ENCODE assay signal across 17 cellular contexts in the genomic region with DNA sequence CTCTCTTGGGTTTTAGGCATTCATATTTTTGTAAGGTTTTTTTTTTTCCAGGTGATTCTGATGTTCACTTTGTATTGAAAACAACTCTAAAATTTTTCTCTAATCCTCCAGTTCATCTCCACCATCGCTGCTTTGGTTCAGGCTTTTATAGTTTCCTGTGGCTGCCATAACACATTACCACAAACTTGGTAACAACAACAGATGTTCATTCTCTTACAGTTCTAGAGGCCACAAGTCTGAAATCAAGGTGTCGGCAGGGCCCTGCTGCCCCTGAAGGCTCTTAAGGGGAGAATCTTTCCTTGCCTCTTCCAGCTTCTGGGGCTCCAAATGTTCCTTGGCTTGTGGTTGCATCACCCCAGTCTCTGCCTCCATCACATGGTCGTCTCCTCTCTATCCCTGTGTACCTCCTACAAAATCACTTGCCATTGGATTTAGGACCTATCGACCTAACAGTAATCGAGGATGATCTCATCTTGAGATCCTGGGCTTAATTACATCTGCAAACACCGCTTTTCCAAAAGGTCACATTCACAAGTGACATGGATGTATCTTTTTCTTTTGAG. TPM values are rescaled to one million over a fixed set of nuclear protein-coding genes. Genes with fewer than 3 reads are reported as not detected.
DNase-seq lines count a peak whose midpoint lies in the region; ATAC-seq, FAIRE-seq and TF ChIP-seq lines count a peak whose summit lies in the region.
"Had no signal": no experiment of that assay in that cellular context is flagged by ENCODE, and none has a peak within 500 bp of the region (broad histone marks: within the 10 kb centered on the region; RNA-seq: fewer than 3 reads in every experiment).

No MANE protein-coding gene starts in this region.

- H3K27ac ChIP-seq in astrocyte (ENCODE audit: low read depth, low read length) (peak overlapping the region; percentile 68), right cardiac atrium (ENCODE audit: low read length) (no peak overlapping the region)
- H3K27ac ChIP-seq: hepatocyte, WERI-Rb-1 had no signal

- H4K20me1 ChIP-seq in astrocyte (ENCODE audit: insufficient read depth, low read length): no peaks in the 10 kb centered on the region

- H3K4me2 ChIP-seq in astrocyte (ENCODE audit: low read length): peak overlapping the region; percentile 70
- H3K4me2 ChIP-seq: hepatocyte, SK-N-SH had no signal

- CTCF ChIA-PET in activated CD4-positive, alpha-beta memory T cell treated with anti-CD3 and anti-CD28 coated beads, Interleukin-2, amount 10 ng/mL, durations not matched to agents 7 days and 5 days (lab: Charles Lee): no interaction called here
- CTCF ChIA-PET in activated CD4-positive, alpha-beta memory T cell treated with anti-CD3 and anti-CD28 coated beads for 36 hours (lab: Charles Lee): no interaction called here

- no peaks in the 10 kb centered on the region for H3K27me3 Mint-ChIP-seq in activated CD4-positive, alpha-beta memory T cell treated with anti-CD3 and anti-CD28 coated beads, Interleukin-2, amount 10 ng/mL, durations not matched to agents 7 days and 5 days
- no peaks in the 10 kb centered on the region for H3K27me3 Mint-ChIP-seq in activated CD4-positive, alpha-beta memory T cell treated with anti-CD3 and anti-CD28 coated beads for 36 hours
- H3K27me3 Mint-ChIP-seq in astrocyte (ENCODE audit: low read depth, unreplicated experiment): no peaks in the 10 kb centered on the region

- H3K4me1 Mint-ChIP-seq in activated CD4-positive, alpha-beta memory T cell treated with anti-CD3 and anti-CD28 coated beads, Interleukin-2, amount 10 ng/mL, durations not matched to agents 7 days and 5 days: peaks cover 31% of the 10 kb centered on the region
- H3K4me1 Mint-ChIP-seq in activated CD4-positive, alpha-beta memory T cell treated with anti-CD3 and anti-CD28 coated beads for 36 hours (ENCODE audit: low read depth): peaks cover 39% of the 10 kb centered on the region
- H3K4me1 Mint-ChIP-seq in astrocyte (ENCODE audit: low read depth, unreplicated experiment): peaks cover 18% of the 10 kb centered on the region
- H3K4me1 Mint-ChIP-seq in stimulated activated effector memory CD8-positive, alpha-beta T cell treated with anti-CD3 and anti-CD28 coated beads, Interleukin-12 subunit alpha, Interleukin-12 subunit beta, amount 100 ng/mL, for 72 hours: peaks cover 43% of the 10 kb centered on the region

- peak overlapping the region; percentile 73 for H3K27ac Mint-ChIP-seq in activated CD4-positive, alpha-beta memory T cell treated with anti-CD3 and anti-CD28 coated beads, Interleukin-2, amount 10 ng/mL, durations not matched to agents 7 days and 5 days
- H3K27ac Mint-ChIP-seq in activated CD4-positive, alpha-beta memory T cell treated with anti-CD3 and anti-CD28 coated beads for 36 hours: no peak overlapping the region
- H3K27ac Mint-ChIP-seq in astrocyte (ENCODE audit: unreplicated experiment): peak overlapping the region; percentile 73
- H3K27ac Mint-ChIP-seq in stimulated activated effector memory CD8-positive, alpha-beta T cell treated with anti-CD3 and anti-CD28 coated beads, Interleukin-12 subunit alpha, Interleukin-12 subunit beta, amount 100 ng/mL, for 72 hours: no peak overlapping the region

- POLR2A ChIA-PET in activated CD4-positive, alpha-beta memory T cell treated with anti-CD3 and anti-CD28 coated beads, Interleukin-2, amount 10 ng/mL, durations not matched to agents 7 days and 5 days (lab: Charles Lee): no interaction called here
- POLR2A ChIA-PET in activated CD4-positive, alpha-beta memory T cell treated with anti-CD3 and anti-CD28 coated beads for 36 hours (lab: Charles Lee): no interaction called here

- H3K9ac ChIP-seq in astrocyte (ENCODE audit: low read length): peak overlapping the region; percentile 46
- H3K9ac ChIP-seq: SK-N-SH had no signal

- DNase-seq in activated CD4-positive, alpha-beta memory T cell treated with anti-CD3 and anti-CD28 coated beads, Interleukin-2, amount 10 ng/mL, durations not matched to agents 7 days and 5 days: no peak
- DNase-seq in activated CD4-positive, alpha-beta memory T cell treated with anti-CD3 and anti-CD28 coated beads for 36 hours: no peak
- DNase-seq in NAMALWA (ENCODE audit: low spot score) (peak; percentile 35), astrocyte (ENCODE audit: low read depth) (no peak), right cardiac atrium (no peak), NCI-H82 (lab: John Stamatoyannopoulos, UW) (no peak)
- no peak for DNase-seq in stimulated activated effector memory CD8-positive, alpha-beta T cell treated with anti-CD3 and anti-CD28 coated beads, Interleukin-12 subunit alpha, Interleukin-12 subunit beta, amount 100 ng/mL, for 72 hours (ENCODE audit: low spot score in 2 of 2)
- DNase-seq: COR-L47; NCI-H1417; NCI-H345; SK-N-SH; stimulated activated CD8-positive, alpha-beta memory T cell treated with anti-CD3 and anti-CD28 coated beads, Interleukin-4, amount 100 ng/mL, for 48 hours; WERI-Rb-1 had no signal

- no peak overlapping the region for H3K4me3 ChIP-seq in astrocyte (ENCODE audit: insufficient read depth, low read depth, low read length)
- no peak overlapping the region for H3K4me3 ChIP-seq in right cardiac atrium (ENCODE audit: low read length)
- H3K4me3 ChIP-seq: A549, hepatocyte had no signal

- no peak for TF ChIP-seq CTCF in astrocyte (IDR thresholded peaks at IDR 0.05; ENCODE audit: insufficient read depth, low read depth, low read length)

- FAIRE-seq in astrocyte (lab: Jason Lieb, UNC): no peak
- FAIRE-seq: A549, HepG2 had no signal

- H3K79me2 ChIP-seq in astrocyte (ENCODE audit: insufficient read depth, low read length): peaks cover 19% of the 10 kb centered on the region

- WGBS in right cardiac atrium: 93% methylated on average over 6 of the region's 6 CpGs

- ATAC-seq in stimulated activated effector memory CD8-positive, alpha-beta T cell treated with anti-CD3 and anti-CD28 coated beads, Interleukin-12 subunit alpha, Interleukin-12 subunit beta, amount 100 ng/mL, for 72 hours: peak; percentile 52
- ATAC-seq in GM18517 (IDR thresholded peaks at IDR 0.05; ENCODE audit: unreplicated experiment) (no peak), right cardiac atrium (no peak)
- ATAC-seq: HepG2 had no signal

- no peak overlapping the region for H3K4me3 Mint-ChIP-seq in activated CD4-positive, alpha-beta memory T cell treated with anti-CD3 and anti-CD28 coated beads, Interleukin-2, amount 10 ng/mL, durations not matched to agents 7 days and 5 days
- H3K4me3 Mint-ChIP-seq in activated CD4-positive, alpha-beta memory T cell treated with anti-CD3 and anti-CD28 coated beads for 36 hours: no peak overlapping the region
- H3K4me3 Mint-ChIP-seq in astrocyte (ENCODE audit: unreplicated experiment): no peak overlapping the region
- no peak overlapping the region for H3K4me3 Mint-ChIP-seq in stimulated activated effector memory CD8-positive, alpha-beta T cell treated with anti-CD3 and anti-CD28 coated beads, Interleukin-12 subunit alpha, Interleukin-12 subunit beta, amount 100 ng/mL, for 72 hours

- H3K27me3 ChIP-seq in astrocyte (ENCODE audit: insufficient read depth, low read length) (no peaks in the 10 kb centered on the region), right cardiac atrium (ENCODE audit: control insufficient read depth, insufficient read depth) (no peaks in the 10 kb centered on the region)
- H3K27me3 ChIP-seq: hepatocyte had no signal

- H3K9me3 Mint-ChIP-seq in activated CD4-positive, alpha-beta memory T cell treated with anti-CD3 and anti-CD28 coated beads, Interleukin-2, amount 10 ng/mL, durations not matched to agents 7 days and 5 days: no peaks in the 10 kb centered on the region
- no peaks in the 10 kb centered on the region for H3K9me3 Mint-ChIP-seq in activated CD4-positive, alpha-beta memory T cell treated with anti-CD3 and anti-CD28 coated beads for 36 hours
- H3K9me3 Mint-ChIP-seq in astrocyte (ENCODE audit: unreplicated experiment): no peaks in the 10 kb centered on the region
- no peaks in the 10 kb centered on the region for H3K9me3 Mint-ChIP-seq in stimulated activated effector memory CD8-positive, alpha-beta T cell treated with anti-CD3 and anti-CD28 coated beads, Interleukin-12 subunit alpha, Interleukin-12 subunit beta, amount 100 ng/mL, for 72 hours

- H3K4me1 ChIP-seq in astrocyte (ENCODE audit: insufficient read depth, low read length): peaks cover 17% of the 10 kb centered on the region
- peaks cover 2% of the 10 kb centered on the region for H3K4me1 ChIP-seq in right cardiac atrium (ENCODE audit: control insufficient read depth, insufficient read depth, low read length)

- no peak overlapping the region for H2AFZ ChIP-seq in astrocyte (ENCODE audit: low read depth, low read length)
- H2AFZ ChIP-seq: hepatocyte had no signal

- H3K9me3 ChIP-seq in astrocyte (ENCODE audit: insufficient read depth, low read depth, low read length) (no peaks in the 10 kb centered on the region), right cardiac atrium (ENCODE audit: control insufficient read depth, low read length) (no peaks in the 10 kb centered on the region)
- H3K9me3 ChIP-seq: A549, SK-N-SH had no signal

- H3K36me3 ChIP-seq in astrocyte (ENCODE audit: insufficient read depth, low read length): no peaks in the 10 kb centered on the region
- H3K36me3 ChIP-seq: WERI-Rb-1 had no signal

- intact Hi-C loops in activated CD4-positive, alpha-beta memory T cell treated with anti-CD3 and anti-CD28 coated beads for 36 hours (cut with micrococcal nuclease): loop anchor here (2.0 kb wide), 1 partner anchor 55 kb away; a partner anchor contains a TSS
- intact Hi-C loops in right cardiac atrium (cut with DNase I): no loop called here

- H3K36me3 Mint-ChIP-seq in activated CD4-positive, alpha-beta memory T cell treated with anti-CD3 and anti-CD28 coated beads, Interleukin-2, amount 10 ng/mL, durations not matched to agents 7 days and 5 days (ENCODE audit: low read depth): peaks cover 5% of the 10 kb centered on the region
- peaks cover 4% of the 10 kb centered on the region for H3K36me3 Mint-ChIP-seq in activated CD4-positive, alpha-beta memory T cell treated with anti-CD3 and anti-CD28 coated beads for 36 hours
- H3K36me3 Mint-ChIP-seq in astrocyte (ENCODE audit: low read depth, unreplicated experiment): no peaks in the 10 kb centered on the region
- no peaks in the 10 kb centered on the region for H3K36me3 Mint-ChIP-seq in stimulated activated effector memory CD8-positive, alpha-beta T cell treated with anti-CD3 and anti-CD28 coated beads, Interleukin-12 subunit alpha, Interleukin-12 subunit beta, amount 100 ng/mL, for 72 hours

RNA-seq across cellular contexts. Expression of a gene that starts 55.2 kb away (rescaled TPM):
- 1 to 10 TPM; 5.5 to 7.1 TPM for total RNA-seq in activated CD4-positive, alpha-beta memory T cell treated with anti-CD3 and anti-CD28 coated beads, Interleukin-2, amount 10 ng/mL, durations not matched to agents 7 days and 5 days
- total RNA-seq in activated CD4-positive, alpha-beta memory T cell treated with anti-CD3 and anti-CD28 coated beads for 36 hours: 1 to 10 TPM; 6.4 to 6.6 TPM
- 5.2 and 5.3 TPM in 2 replicates for total RNA-seq in astrocyte
- total RNA-seq in right cardiac atrium: 1 to 10 TPM; 4.5 to 6.8 (median 4.8) TPM
- 1.4 TPM for polyA plus RNA-seq in right cardiac atrium
- total RNA-seq: HepG2 had no signal
- polyA plus RNA-seq: SK-N-SH had no signal

Comparison
In these comparisons a context has a peak if more than half of its experiments do, and no peak if none do; other contexts are left out.
1. H3K27ac Mint-ChIP-seq: peak in activated CD4-positive, alpha-beta memory T cell treated with anti-CD3 and anti-CD28 coated beads, Interleukin-2, amount 10 ng/mL, durations not matched to agents 7 days and 5 days (single experiment) and astrocyte (single experiment); none in activated CD4-positive, alpha-beta memory T cell treated with anti-CD3 and anti-CD28 coated beads for 36 hours (single experiment) and stimulated activated effector memory CD8-positive, alpha-beta T cell treated with anti-CD3 and anti-CD28 coated beads, Interleukin-12 subunit alpha, Interleukin-12 subunit beta, amount 100 ng/mL, for 72 hours (single experiment).